In the genomic region with DNA sequence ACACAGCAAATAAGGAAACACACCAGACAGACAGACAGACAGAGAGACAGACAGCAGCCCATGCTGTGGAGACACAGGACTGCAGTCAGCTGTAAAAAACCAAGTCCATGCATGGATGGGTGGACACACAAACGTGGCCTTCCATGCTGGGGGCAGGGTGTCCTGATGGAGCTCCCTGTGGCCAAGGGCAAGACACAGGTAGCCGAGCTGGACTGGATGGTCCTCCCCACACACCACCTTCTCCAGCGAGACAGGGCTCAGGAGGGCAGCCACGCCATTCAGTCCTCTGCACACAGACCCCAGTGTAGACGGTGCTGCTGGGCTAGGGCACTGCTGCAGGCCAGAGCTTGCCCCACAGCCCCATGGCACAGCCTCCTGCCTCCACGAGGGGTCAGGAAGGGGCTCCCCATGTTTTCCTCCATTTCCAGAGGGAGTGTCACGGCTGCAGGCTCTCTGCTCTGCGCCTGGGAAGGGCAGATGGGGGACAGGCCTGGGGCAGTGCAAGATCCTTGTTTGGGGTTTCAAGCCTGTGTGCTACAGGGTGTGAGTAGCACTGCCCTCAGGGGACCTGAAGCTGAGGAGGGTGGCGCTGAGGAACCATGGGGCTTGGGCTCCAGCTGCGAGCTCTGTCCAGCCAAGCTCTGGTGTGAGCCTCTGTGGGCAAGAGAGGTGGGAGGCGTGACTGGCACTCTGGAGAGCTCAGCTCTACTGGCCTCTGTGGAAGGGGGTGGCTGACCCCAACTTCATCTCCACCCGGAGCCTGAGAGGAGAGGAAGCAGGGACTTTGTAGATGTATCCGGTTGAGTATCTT, we compare ENCODE assay signal across 26 cellular contexts.
DNase-seq lines count a peak whose midpoint lies in the region; ATAC-seq and TF ChIP-seq lines count a peak whose summit lies in the region.
"Had no signal": no experiment of that assay in that cellular context is flagged by ENCODE, and none has a peak within 500 bp of the region (broad histone marks: within the 10 kb centered on the region; RNA-seq: fewer than 3 reads in every experiment).

No MANE protein-coding gene starts in this region.

- intact Hi-C loops in Right ventricle myocardium inferior (cut with DNase I) (no loop called here), left cardiac atrium (cut with DNase I) (no loop called here)
- intact Hi-C loops in activated T-helper 2 cell treated with anti-CD3 and anti-CD28 coated beads, Interferon-gamma antibody, Interleukin-2, Interleukin-4, amounts not matched to agents 10 μg/mL and 5 μg/mL and 100 μg/mL, durations not matched to agents 14 hours and 24 hours and 36 hours (cut with micrococcal nuclease): no loop called here

- H3K4me3 ChIP-seq in SK-N-SH (ENCODE audit: low read depth in 2 of 2, low read length in 1 of 2): no peak overlapping the region
- H3K4me3 ChIP-seq: GM23248 had no signal

- peaks cover 94% of the 10 kb centered on the region for H3K27me3 ChIP-seq in SK-N-SH (ENCODE audit: insufficient read depth)

- peak; percentile 20 for DNase-seq in Right ventricle myocardium inferior (ENCODE audit: missing footprints)
- no peak for DNase-seq in left cardiac atrium
- DNase-seq in endothelial cell (ENCODE audit: low spot score): no peak
- DNase-seq in activated T-helper 2 cell treated with anti-CD3 and anti-CD28 coated beads, Interferon-gamma antibody, Interleukin-2, Interleukin-4, amounts not matched to agents 10 μg/mL and 5 μg/mL and 100 μg/mL, durations not matched to agents 14 hours and 24 hours and 36 hours (ENCODE audit: low spot score): no peak
- DNase-seq in SK-N-SH: no peak
- DNase-seq: BE2C; CD4-positive, CD25-positive, alpha-beta regulatory T cell; GM23248; H9; HFFc6; NCI-H1092 treated with DMSO at 0.1 percent for 48 hours; NCI-H1436; NCI-H187; NCI-H2081 treated with DMSO at 0.1 percent for 48 hours; NCI-H2171; NCI-H226; NCI-H510A; NCI-H69; SHP77 treated with DMSO at 0.1 percent for 48 hours had no signal

- peak overlapping the region in 1 of 3 donors; percentile 69 for H3K27ac Mint-ChIP-seq in IgD-negative memory B cell
- H3K27ac Mint-ChIP-seq in endothelial cell (ENCODE audit: unreplicated experiment): no peak overlapping the region
- no peak overlapping the region for H3K27ac Mint-ChIP-seq in stimulated activated memory B cell treated with anti-CD40 and anti-IgM and Interleukin-4, amounts not matched to agents 10 μg/mL and 1 μg/mL and 100 μg/mL, for 72 hours
- H3K27ac Mint-ChIP-seq in activated T-helper 2 cell treated with anti-CD3 and anti-CD28 coated beads, Interferon-gamma antibody, Interleukin-2, Interleukin-4, amounts not matched to agents 10 μg/mL and 5 μg/mL and 100 μg/mL, durations not matched to agents 14 hours and 24 hours and 36 hours: no peak overlapping the region
- H3K27ac Mint-ChIP-seq: HFFc6 had no signal

- no peaks in the 10 kb centered on the region for H3F3A ChIP-seq in SK-N-SH (replicated peaks; ENCODE audit: insufficient read depth)

- H3K9me3 Mint-ChIP-seq in IgD-negative memory B cell (no peaks in the 10 kb centered on the region), endothelial cell (ENCODE audit: unreplicated experiment) (no peaks in the 10 kb centered on the region)
- no peaks in the 10 kb centered on the region for H3K9me3 Mint-ChIP-seq in stimulated activated memory B cell treated with anti-CD40 and anti-IgM and Interleukin-4, amounts not matched to agents 10 μg/mL and 1 μg/mL and 100 μg/mL, for 72 hours
- H3K9me3 Mint-ChIP-seq in activated T-helper 2 cell treated with anti-CD3 and anti-CD28 coated beads, Interferon-gamma antibody, Interleukin-2, Interleukin-4, amounts not matched to agents 10 μg/mL and 5 μg/mL and 100 μg/mL, durations not matched to agents 14 hours and 24 hours and 36 hours: no peaks in the 10 kb centered on the region
- H3K9me3 Mint-ChIP-seq: H9 had no signal

- TF ChIP-seq CTCF in endothelial cell (IDR thresholded peaks at IDR 0.05; ENCODE audit: unreplicated experiment) (no peak), SK-N-SH (IDR thresholded peaks at IDR 0.05) (no peak)

- no peak overlapping the region for H2AFZ ChIP-seq in SK-N-SH (ENCODE audit: low read depth)
- H2AFZ ChIP-seq: GM23248 had no signal

- H3K79me2 ChIP-seq in SK-N-SH (ENCODE audit: insufficient read depth): no peaks in the 10 kb centered on the region

- POLR2A ChIA-PET in SK-N-SH (lab: Yijun Ruan, JAX): no interaction called here

- no peak overlapping the region for H3K27ac ChIP-seq in SK-N-SH (ENCODE audit: low read depth in 2 of 2, low read length in 1 of 2)
- H3K27ac ChIP-seq: 22Rv1, GM23248, KMS-11, RWPE1 had no signal

- H3K4me1 ChIP-seq in SK-N-SH (ENCODE audit: control insufficient read depth in 1 of 2, insufficient read depth in 2 of 2, low read depth in 1 of 2, low read length in 1 of 2): peaks cover 0 to 3% of the 10 kb centered on the region in 2 experiments; a peak in 1 of 4 replicates
- H3K4me1 ChIP-seq: BE2C had no signal

- H3K36me3 Mint-ChIP-seq in IgD-negative memory B cell (no peaks in the 10 kb centered on the region), endothelial cell (ENCODE audit: low read depth, unreplicated experiment) (peaks cover 3% of the 10 kb centered on the region)
- no peaks in the 10 kb centered on the region for H3K36me3 Mint-ChIP-seq in stimulated activated memory B cell treated with anti-CD40 and anti-IgM and Interleukin-4, amounts not matched to agents 10 μg/mL and 1 μg/mL and 100 μg/mL, for 72 hours
- H3K36me3 Mint-ChIP-seq in activated T-helper 2 cell treated with anti-CD3 and anti-CD28 coated beads, Interferon-gamma antibody, Interleukin-2, Interleukin-4, amounts not matched to agents 10 μg/mL and 5 μg/mL and 100 μg/mL, durations not matched to agents 14 hours and 24 hours and 36 hours (ENCODE audit: low read depth): no peaks in the 10 kb centered on the region
- H3K36me3 Mint-ChIP-seq: CD4-positive, CD25-positive, alpha-beta regulatory T cell had no signal

- H3K9me2 ChIP-seq in SK-N-SH: no peaks in the 10 kb centered on the region

- TF ChIP-seq EP300 in SK-N-SH (IDR thresholded peaks at IDR 0.05; ENCODE audit: borderline replicate concordance in 1 of 2, low read depth in 1 of 2, low read length in 1 of 2): no peak

- no peak for TF ChIP-seq RAD21 in SK-N-SH (IDR thresholded peaks at IDR 0.05; ENCODE audit: low read length)

- H3K4me1 Mint-ChIP-seq in IgD-negative memory B cell: peaks cover 0 to 11% (median 5%) of the 10 kb centered on the region in 3 donors
- H3K4me1 Mint-ChIP-seq in endothelial cell (ENCODE audit: unreplicated experiment): no peaks in the 10 kb centered on the region
- H3K4me1 Mint-ChIP-seq in stimulated activated memory B cell treated with anti-CD40 and anti-IgM and Interleukin-4, amounts not matched to agents 10 μg/mL and 1 μg/mL and 100 μg/mL, for 72 hours: peaks cover 8% of the 10 kb centered on the region
- H3K4me1 Mint-ChIP-seq in activated T-helper 2 cell treated with anti-CD3 and anti-CD28 coated beads, Interferon-gamma antibody, Interleukin-2, Interleukin-4, amounts not matched to agents 10 μg/mL and 5 μg/mL and 100 μg/mL, durations not matched to agents 14 hours and 24 hours and 36 hours (ENCODE audit: low read depth): no peaks in the 10 kb centered on the region
- H3K4me1 Mint-ChIP-seq: CD4-positive, CD25-positive, alpha-beta regulatory T cell had no signal

- no peak overlapping the region for H3K4me2 ChIP-seq in SK-N-SH
- H3K4me2 ChIP-seq: KMS-11 had no signal

- no peaks in the 10 kb centered on the region for H3K27me3 Mint-ChIP-seq in IgD-negative memory B cell
- peaks cover 14% of the 10 kb centered on the region for H3K27me3 Mint-ChIP-seq in endothelial cell (ENCODE audit: unreplicated experiment)
- peaks cover 22% of the 10 kb centered on the region for H3K27me3 Mint-ChIP-seq in stimulated activated memory B cell treated with anti-CD40 and anti-IgM and Interleukin-4, amounts not matched to agents 10 μg/mL and 1 μg/mL and 100 μg/mL, for 72 hours
- no peaks in the 10 kb centered on the region for H3K27me3 Mint-ChIP-seq in activated T-helper 2 cell treated with anti-CD3 and anti-CD28 coated beads, Interferon-gamma antibody, Interleukin-2, Interleukin-4, amounts not matched to agents 10 μg/mL and 5 μg/mL and 100 μg/mL, durations not matched to agents 14 hours and 24 hours and 36 hours (ENCODE audit: low read depth)

- H3K4me3 Mint-ChIP-seq in IgD-negative memory B cell: peak overlapping the region in 3 of 4 donors; percentile 6 to 92 (median 61)
- H3K4me3 Mint-ChIP-seq in endothelial cell (ENCODE audit: unreplicated experiment): peak overlapping the region; percentile 34
- H3K4me3 Mint-ChIP-seq in stimulated activated memory B cell treated with anti-CD40 and anti-IgM and Interleukin-4, amounts not matched to agents 10 μg/mL and 1 μg/mL and 100 μg/mL, for 72 hours: peak overlapping the region; percentile 2
- H3K4me3 Mint-ChIP-seq in activated T-helper 2 cell treated with anti-CD3 and anti-CD28 coated beads, Interferon-gamma antibody, Interleukin-2, Interleukin-4, amounts not matched to agents 10 μg/mL and 5 μg/mL and 100 μg/mL, durations not matched to agents 14 hours and 24 hours and 36 hours (ENCODE audit: low read depth): no peak overlapping the region
- H3K4me3 Mint-ChIP-seq: CD4-positive, CD25-positive, alpha-beta regulatory T cell; H9; HFFc6 had no signal

- CTCF ChIA-PET in SK-N-SH (lab: Yijun Ruan, JAX): interaction anchor here (1.5 to 1.7 kb wide), 2 partner anchors 12 to 153 kb away, joined by 3 to 7 read pairs; no protein-coding TSS in a partner anchor

- H4K20me1 ChIP-seq in SK-N-SH (ENCODE audit: insufficient read depth): no peaks in the 10 kb centered on the region

- no peak overlapping the region for H3K9ac ChIP-seq in SK-N-SH
- H3K9ac ChIP-seq: GM23248, KMS-11 had no signal

- no peaks in the 10 kb centered on the region for H3K36me3 ChIP-seq in SK-N-SH (replicated peaks in 1 of 2; ENCODE audit: control insufficient read depth in 1 of 2, insufficient read depth in 2 of 2, low read length in 1 of 2)
- H3K36me3 ChIP-seq: BE2C had no signal

- no peak for ATAC-seq in Right ventricle myocardium inferior
- ATAC-seq in left cardiac atrium: no peak
- ATAC-seq in stimulated activated memory B cell treated with anti-CD40 and anti-IgM and Interleukin-4, amounts not matched to agents 10 μg/mL and 1 μg/mL and 100 μg/mL, for 72 hours: peak; percentile 37
- no peak for ATAC-seq in GM18867 (IDR thresholded peaks at IDR 0.05; ENCODE audit: unreplicated experiment)
- ATAC-seq: Panc1 had no signal

- H3K9me3 ChIP-seq in SK-N-SH: no peaks in the 10 kb centered on the region
- H3K9me3 ChIP-seq: BE2C had no signal

- 26% methylated on average over 7 of the region's 13 CpGs for WGBS in SK-N-SH (ENCODE audit: low lambda C conversion rate)

TF ChIP-seq in SK-N-SH, 30 proteins besides CTCF, POLR2A, EP300 and RAD21 (continues in another document):
- TF ChIP-seq TCF12 (IDR thresholded peaks at IDR 0.05) (no peak), TAF1 (IDR thresholded peaks at IDR 0.05; ENCODE audit: borderline replicate concordance, low read depth, low read length) (no peak), FOXM1 (IDR thresholded peaks at IDR 0.05; ENCODE audit: low read depth) (no peak), CHD2 (IDR thresholded peaks at IDR 0.05; ENCODE audit: low read length, partially characterized antibody) (no peak), RCOR1 (IDR thresholded peaks at IDR 0.05; ENCODE audit: low read length) (no peak), JUND (IDR thresholded peaks at IDR 0.05) (no peak)
